Comparison of ENCODE assay signal across 8 cellular contexts in genomic region chr11:128890216-128890542, GRCh38. TPM values are rescaled to one million over a fixed set of nuclear protein-coding genes. Genes with fewer than 3 reads are reported as not detected.
A peak's percentile ranks its signal among the peaks of the same experiment; 100 is the strongest.
DNase-seq lines count a peak whose midpoint lies in the region; ATAC-seq and TF ChIP-seq lines count a peak whose summit lies in the region.

No MANE protein-coding gene starts in this region.

- H3K9me3 ChIP-seq in CD4-positive, alpha-beta memory T cell (ENCODE audit: control insufficient read depth in 1 of 2, low read length in 2 of 2): no peaks in the 10 kb centered on the region
- H3K9me3 ChIP-seq in WERI-Rb-1 (ENCODE audit: severe bottlenecking) (no peaks in the 10 kb centered on the region), psoas muscle (no peaks in the 10 kb centered on the region)

- CTCF ChIA-PET in CD4-positive, alpha-beta memory T cell (lab: Charles Lee; ENCODE audit: partially characterized antibody): interaction anchor here (1.0 to 4.3 kb wide), 3 partner anchors 9 to 67 kb away, joined by 3 to 18 read pairs (median 4); no protein-coding TSS in a partner anchor

- no peak for DNase-seq in CD4-positive, alpha-beta memory T cell
- DNase-seq in WERI-Rb-1 (no peak), foreskin fibroblast (no peak), psoas muscle (no peak), iPS-NIHi7 (ENCODE audit: extremely low spot score) (no peak)
- DNase-seq in activated CD8-positive, alpha-beta memory T cell treated with anti-CD3 and anti-CD28 coated beads for 24 hours: no peak

- peaks cover 0 to 2% (median 0%) of the 10 kb centered on the region in 8 donors for H3K9me3 Mint-ChIP-seq in CD4-positive, alpha-beta memory T cell

- intact Hi-C loops in CD4-positive, alpha-beta memory T cell (cut with micrococcal nuclease): no loop called here
- intact Hi-C loops in psoas muscle (cut with DNase I): no loop called here

- no peak for ATAC-seq in psoas muscle
- no peak for ATAC-seq in GM19455 (IDR thresholded peaks at IDR 0.05; ENCODE audit: unreplicated experiment)
- ATAC-seq in HG03159 (IDR thresholded peaks at IDR 0.05; ENCODE audit: unreplicated experiment): no peak

- H3K27ac ChIP-seq in CD4-positive, alpha-beta memory T cell (ENCODE audit: low read depth, low read length): no peak overlapping the region
- H3K27ac ChIP-seq in WERI-Rb-1: no peak overlapping the region
- H3K27ac ChIP-seq in psoas muscle: no peak overlapping the region

- TF ChIP-seq CTCF in WERI-Rb-1 (IDR thresholded peaks at IDR 0.05; ENCODE audit: low read depth, low read length) (no peak), foreskin fibroblast (IDR thresholded peaks at IDR 0.05; ENCODE audit: low read depth, low read length) (no peak), psoas muscle (IDR thresholded peaks at IDR 0.05) (no peak)

- no peak overlapping the region for H3K27ac Mint-ChIP-seq in CD4-positive, alpha-beta memory T cell

- POLR2A ChIA-PET in CD4-positive, alpha-beta memory T cell (lab: Charles Lee; ENCODE audit: partially characterized antibody): interaction anchor here (0.8 kb wide), 1 partner anchor 9 kb away, joined by 3 read pairs; no protein-coding TSS in a partner anchor

- H3K27me3 Mint-ChIP-seq in CD4-positive, alpha-beta memory T cell: peaks cover 34 to 46% of the 10 kb centered on the region in 2 donors

- peaks cover 27% of the 10 kb centered on the region for H3K27me3 ChIP-seq in CD4-positive, alpha-beta memory T cell (ENCODE audit: insufficient read depth, low read length)
- peaks cover 46% of the 10 kb centered on the region for H3K27me3 ChIP-seq in WERI-Rb-1 (ENCODE audit: insufficient read depth, low read depth, severe bottlenecking)
- H3K27me3 ChIP-seq in psoas muscle (ENCODE audit: insufficient read depth in 3 of 3, low read length in 2 of 3): peaks cover 0 to 49% (median 9%) of the 10 kb centered on the region in 3 donors

- peak overlapping the region in 6 of 8 donors; percentile 6 to 78 (median 35) for H3K4me3 Mint-ChIP-seq in CD4-positive, alpha-beta memory T cell

- peaks cover 12% of the 10 kb centered on the region for H3K4me1 ChIP-seq in CD4-positive, alpha-beta memory T cell (ENCODE audit: insufficient read depth, low read length)
- H3K4me1 ChIP-seq in psoas muscle: peaks cover 6% of the 10 kb centered on the region

- no peak overlapping the region for H3K4me3 ChIP-seq in CD4-positive, alpha-beta memory T cell (ENCODE audit: low read length in 2 of 2)
- H3K4me3 ChIP-seq in WERI-Rb-1 (ENCODE audit: low read depth, low read length) (peak overlapping the region; percentile 35), foreskin fibroblast (ENCODE audit: low read depth in 1 of 2, low read length in 2 of 2) (peak overlapping the region; percentile 51 to 60), psoas muscle (peak overlapping the region; percentile 59)

- 23 to 27% (median 26%) methylated on average over 9 of the region's 9 CpGs for WGBS in psoas muscle, 3 donors

- H3K36me3 ChIP-seq in CD4-positive, alpha-beta memory T cell (ENCODE audit: insufficient read depth, low read length): no peaks in the 10 kb centered on the region
- H3K36me3 ChIP-seq in WERI-Rb-1 (no peaks in the 10 kb centered on the region), psoas muscle (ENCODE audit: insufficient read depth in 1 of 2, low read depth in 1 of 2) (no peaks in the 10 kb centered on the region)

- H3K36me3 Mint-ChIP-seq in CD4-positive, alpha-beta memory T cell: no peaks in the 10 kb centered on the region

- peaks cover 5 to 24% (median 11%) of the 10 kb centered on the region in 4 donors for H3K4me1 Mint-ChIP-seq in CD4-positive, alpha-beta memory T cell

RNA-seq across cellular contexts. Expression of gene KCNJ5, which starts 1.0 kb away (rescaled TPM):
- under 1 TPM; 0.23 to 0.33 TPM for total RNA-seq in CD4-positive, alpha-beta memory T cell
- polyA plus RNA-seq in CD4-positive, alpha-beta memory T cell: not detected
- under 1 TPM; 0.24 to 0.46 (median 0.43) TPM for total RNA-seq in psoas muscle
- under 1 TPM; 0.01 to 0.06 (median 0.01) TPM for polyA plus RNA-seq in psoas muscle

RNA-seq across cellular contexts. Expression of gene KCNJ1, which starts 23.1 kb away (rescaled TPM):
- under 1 TPM in 1 of 2 experiments, not detected in 1; 0.17 TPM for total RNA-seq in CD4-positive, alpha-beta memory T cell
- under 1 TPM in 1 of 2 donors, not detected in 1; 0.23 TPM for polyA plus RNA-seq in CD4-positive, alpha-beta memory T cell
- total RNA-seq in psoas muscle: not detected
- polyA plus RNA-seq in psoas muscle: not detected

RNA-seq across cellular contexts. Expression of gene TP53AIP1, which starts 52.5 kb away (rescaled TPM):
- not detected for total RNA-seq in CD4-positive, alpha-beta memory T cell
- not detected for polyA plus RNA-seq in CD4-positive, alpha-beta memory T cell
- total RNA-seq in psoas muscle: under 1 TPM in 1 of 4 donors, not detected in 3; 0.07 TPM
- under 1 TPM in 2 of 3 donors, not detected in 1; 0.08 to 0.51 TPM for polyA plus RNA-seq in psoas muscle

Comparison
In these comparisons a context has a peak if more than half of its experiments do, and no peak if none do; other contexts are left out.
1. H3K4me3 ChIP-seq: peak in WERI-Rb-1 (single experiment), foreskin fibroblast (2 of 2) and psoas muscle (single experiment); none in CD4-positive, alpha-beta memory T cell (0 of 2).